In the genomic region with DNA sequence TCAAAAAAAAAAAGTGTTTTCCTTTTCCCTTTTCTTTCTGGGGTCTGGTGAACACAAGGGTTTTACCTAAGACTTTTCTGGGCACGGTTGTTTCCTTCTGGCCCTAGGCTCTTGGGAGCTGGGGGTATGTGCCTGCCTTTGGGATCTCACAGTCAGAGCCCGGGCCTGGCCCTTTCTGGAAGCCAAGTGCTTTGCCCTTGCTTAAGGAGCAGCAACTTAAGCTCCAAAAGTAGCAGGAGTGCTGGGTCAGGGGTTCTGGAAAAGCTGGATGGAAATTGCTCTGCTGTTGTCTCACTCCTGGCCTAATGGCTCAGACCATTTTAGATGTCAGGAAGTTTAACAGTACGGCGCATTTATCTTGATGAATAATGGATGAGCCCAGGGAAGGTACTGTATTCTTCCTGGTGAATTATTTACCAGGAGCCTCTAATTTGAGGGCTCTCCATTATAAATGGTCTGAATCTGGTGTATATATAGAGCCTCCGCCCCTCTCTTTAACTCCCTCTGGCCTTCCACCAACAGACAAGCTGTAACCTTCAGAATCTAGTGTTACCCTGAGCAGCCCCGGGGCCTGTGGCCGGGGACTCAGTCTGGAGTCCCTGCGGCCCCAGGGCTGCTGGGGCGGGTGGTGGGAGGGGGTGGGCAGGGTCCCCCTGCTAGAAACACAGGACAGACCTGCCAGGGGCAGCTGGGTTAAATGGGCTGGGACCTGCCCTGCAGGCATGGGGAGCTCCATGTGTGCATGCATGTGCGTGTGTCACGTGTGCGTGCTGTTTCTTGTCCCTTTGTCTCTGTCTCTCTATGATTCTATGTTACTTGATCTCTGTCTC, we compare ENCODE assay signal across 7 cellular contexts. TPM values are rescaled to one million over a fixed set of nuclear protein-coding genes. Genes with fewer than 3 reads are reported as not detected.
DNase-seq lines count a peak whose midpoint lies in the region; FAIRE-seq and TF ChIP-seq lines count a peak whose summit lies in the region.
"Had no signal": no experiment of that assay in that cellular context is flagged by ENCODE, and none has a peak within 500 bp of the region (broad histone marks: within the 10 kb centered on the region; RNA-seq: fewer than 3 reads in every experiment).

No MANE protein-coding gene starts in this region.

- peak overlapping the region; percentile 70 for H3K9ac ChIP-seq in astrocyte (ENCODE audit: low read length)

- no peak for TF ChIP-seq CTCF in HEK293 (tag by site-specific recombination; IDR thresholded peaks at IDR 0.05)
- TF ChIP-seq CTCF in astrocyte (IDR thresholded peaks at IDR 0.05; ENCODE audit: insufficient read depth, low read depth, low read length) = no peak
- TF ChIP-seq CTCF in neural crest cell (conservative IDR thresholded peaks at IDR 0.05) = no peak

- H3K4me3 ChIP-seq in HEK293 (ENCODE audit: low read depth, low read length) (no peak overlapping the region), astrocyte (ENCODE audit: insufficient read depth, low read depth, low read length) (no peak overlapping the region)

- H3K4me2 ChIP-seq in astrocyte (ENCODE audit: low read length) = peak overlapping the region; percentile 37

- H3K4me1 Mint-ChIP-seq in astrocyte (ENCODE audit: low read depth, unreplicated experiment) (peaks cover 54% of the 10 kb centered on the region), neural crest cell (peaks cover 14% of the 10 kb centered on the region)
- H3K4me1 Mint-ChIP-seq: activated naive CD4-positive, alpha-beta T cell treated with anti-CD3 and anti-CD28 coated beads, Interleukin-2, amount 50 U/mL, for 24 hours had no signal

- FAIRE-seq in astrocyte (lab: Jason Lieb, UNC) = no peak
- FAIRE-seq in H54 (lab: Jason Lieb, UNC) = no peak

- H3K9me3 ChIP-seq in HEK293 (ENCODE audit: control insufficient read depth, insufficient read depth, low read depth, low read length) (no peaks in the 10 kb centered on the region), astrocyte (ENCODE audit: insufficient read depth, low read depth, low read length) (no peaks in the 10 kb centered on the region)

- POLR2A ChIA-PET in HEK293 (lab: Yijun Ruan, JAX) = no interaction called here

- peaks cover 93% of the 10 kb centered on the region for H3K79me2 ChIP-seq in astrocyte (ENCODE audit: insufficient read depth, low read length)

- no peaks in the 10 kb centered on the region for H3K36me3 ChIP-seq in HEK293 (ENCODE audit: control insufficient read depth in 2 of 2, insufficient read depth in 1 of 2, low read length in 2 of 2)
- no peaks in the 10 kb centered on the region for H3K36me3 ChIP-seq in astrocyte (ENCODE audit: insufficient read depth, low read length)

- H3K4me3 Mint-ChIP-seq in astrocyte (ENCODE audit: unreplicated experiment) (peak overlapping the region; percentile 82), neural crest cell (no peak overlapping the region)
- H3K4me3 Mint-ChIP-seq: activated naive CD4-positive, alpha-beta T cell treated with anti-CD3 and anti-CD28 coated beads, Interleukin-2, amount 50 U/mL, for 24 hours had no signal

- no peaks in the 10 kb centered on the region for H3K27me3 ChIP-seq in astrocyte (ENCODE audit: insufficient read depth, low read length)

- H3K27ac Mint-ChIP-seq in astrocyte (ENCODE audit: unreplicated experiment) (peak overlapping the region; percentile 99), neural crest cell (ENCODE audit: unreplicated experiment) (peak overlapping the region; percentile 69)
- H3K27ac Mint-ChIP-seq: activated naive CD4-positive, alpha-beta T cell treated with anti-CD3 and anti-CD28 coated beads, Interleukin-2, amount 50 U/mL, for 24 hours had no signal

- no peaks in the 10 kb centered on the region for H3K27me3 Mint-ChIP-seq in astrocyte (ENCODE audit: low read depth, unreplicated experiment)
- H3K27me3 Mint-ChIP-seq in neural crest cell (ENCODE audit: low read depth) = no peaks in the 10 kb centered on the region
- H3K27me3 Mint-ChIP-seq: activated naive CD4-positive, alpha-beta T cell treated with anti-CD3 and anti-CD28 coated beads, Interleukin-2, amount 50 U/mL, for 24 hours had no signal

- DNase-seq in astrocyte (ENCODE audit: low read depth) (no peak), neural crest cell (ENCODE audit: low read depth, low spot score) (no peak), cerebellum (ENCODE audit: low spot score) (no peak), cerebellar cortex (ENCODE audit: low spot score) (no peak), H54 (ENCODE audit: insufficient read length, low spot score) (no peak)

- TF ChIP-seq POLR2A in H54 (IDR thresholded peaks at IDR 0.05; ENCODE audit: low read depth, low read length) = no peak

- H3K27ac ChIP-seq in HEK293 (ENCODE audit: extremely low read depth, low read depth, low read length) (peak overlapping the region; percentile 69), astrocyte (ENCODE audit: low read depth, low read length) (peak overlapping the region; percentile 38)

- CTCF ChIA-PET in HEK293 (lab: Yijun Ruan, JAX) = interaction anchor here (0.6 to 0.7 kb wide), 4 partner anchors 30 to 431 kb away, joined by 3 read pairs; no protein-coding TSS in a partner anchor

- H2AFZ ChIP-seq in astrocyte (ENCODE audit: low read depth, low read length) = no peak overlapping the region

- peaks cover 39% of the 10 kb centered on the region for H4K20me1 ChIP-seq in astrocyte (ENCODE audit: insufficient read depth, low read length)

- no peaks in the 10 kb centered on the region for H3K9me3 Mint-ChIP-seq in astrocyte (ENCODE audit: unreplicated experiment)
- no peaks in the 10 kb centered on the region for H3K9me3 Mint-ChIP-seq in neural crest cell
- H3K9me3 Mint-ChIP-seq: activated naive CD4-positive, alpha-beta T cell treated with anti-CD3 and anti-CD28 coated beads, Interleukin-2, amount 50 U/mL, for 24 hours had no signal

- H3K36me3 Mint-ChIP-seq in astrocyte (ENCODE audit: low read depth, unreplicated experiment) (peaks cover 9% of the 10 kb centered on the region), neural crest cell (ENCODE audit: low read depth) (no peaks in the 10 kb centered on the region)
- H3K36me3 Mint-ChIP-seq: activated naive CD4-positive, alpha-beta T cell treated with anti-CD3 and anti-CD28 coated beads, Interleukin-2, amount 50 U/mL, for 24 hours had no signal

- peaks cover 6% of the 10 kb centered on the region for H3K4me1 ChIP-seq in HEK293 (ENCODE audit: control insufficient read depth, insufficient read depth, low read length)
- H3K4me1 ChIP-seq in astrocyte (ENCODE audit: insufficient read depth, low read length) = peaks cover 33% of the 10 kb centered on the region

TF ChIP-seq in HEK293, 187 proteins besides CTCF, POLR2A, EP300 and RAD21 (continues in another document):
- TF ChIP-seq SETDB1 (IDR thresholded peaks at IDR 0.05; ENCODE audit: insufficient read length, low read length) = no peak
- TF ChIP-seq ZBTB20 (tag by site-specific recombination; IDR thresholded peaks at IDR 0.05) = peak; percentile 80
- peak; percentile 33; the same call in 1 of the 2 replicates for TF ChIP-seq ZNF600 (tag by site-specific recombination; IDR thresholded peaks at IDR 0.05)
- TF ChIP-seq ZBTB44 (tag by site-specific recombination; IDR thresholded peaks at IDR 0.05) = 0 out of 2 replicates have a peak, but pooled peaks have one; percentile 44
- peak; percentile 77 for TF ChIP-seq PRDM10 (tag by site-specific recombination; IDR thresholded peaks at IDR 0.05)
- TF ChIP-seq IKZF3 (tag by site-specific recombination; IDR thresholded peaks at IDR 0.05) = 0 out of 2 replicates have a peak, but pooled peaks have one; percentile 7

RNA-seq across cellular contexts. Expression of gene PTK7, which starts 37.5 kb away (rescaled TPM):
- total RNA-seq in astrocyte = 506 and 728 TPM in 2 replicates
- total RNA-seq in neural crest cell = 101 and 106 TPM in 2 replicates
- total RNA-seq in cerebellum = 53.7 TPM

RNA-seq across cellular contexts. Expression of gene KLC4, which starts 54.2 kb away (rescaled TPM):
- total RNA-seq in astrocyte (34.1 and 35.4 TPM in 2 replicates), neural crest cell (16.7 and 20.3 TPM in 2 replicates), cerebellum (25.1 TPM)

RNA-seq across cellular contexts. Expression of gene MRPL2, which starts 54.4 kb away (rescaled TPM):
- total RNA-seq in astrocyte (47.4 and 59.7 TPM in 2 replicates), neural crest cell (45.7 and 56.8 TPM in 2 replicates), cerebellum (5.6 TPM)

RNA-seq across cellular contexts. Expression of gene SRF, which starts 57.4 kb away (rescaled TPM):
- total RNA-seq in astrocyte = 53.5 and 54.9 TPM in 2 replicates
- 37.5 and 37.8 TPM in 2 replicates for total RNA-seq in neural crest cell
- 8.2 TPM for total RNA-seq in cerebellum

RNA-seq across cellular contexts. Expression of gene CUL7, which starts 60.0 kb away (rescaled TPM):
- total RNA-seq in astrocyte (21.2 and 26.3 TPM in 2 replicates), neural crest cell (40.6 and 42.9 TPM in 2 replicates), cerebellum (14.2 TPM)
